ENCODE assay signal across 8 cellular contexts in genomic region chr9:113221800-113222481, GRCh38.
DNase-seq lines count a peak whose midpoint lies in the region; TF ChIP-seq lines count a peak whose summit lies in the region.

No MANE protein-coding gene starts in this region.

- peaks cover 43% of the 10 kb centered on the region for H3K4me1 Mint-ChIP-seq in activated naive CD8-positive, alpha-beta T cell (ENCODE audit: low read depth)

- 0 out of 2 replicates have a peak, but pooled peaks cover 5% of the 10 kb centered on the region for H3K36me3 ChIP-seq in HUES6 (ENCODE audit: control insufficient read depth, insufficient read depth, low read length)
- H3K36me3 ChIP-seq in iPS DF 6.9 (ENCODE audit: control insufficient read depth, insufficient read depth, low read length): no peaks in the 10 kb centered on the region

- H3K27ac ChIP-seq in HUES6 (ENCODE audit: low read depth, low read length) (no peak overlapping the region; the same call in 1 of the 2 replicates), iPS DF 6.9 (ENCODE audit: low read length) (no peak overlapping the region), skin epidermis (peak overlapping the region in 20 of 21 experiments; percentile 64 to 96 (median 88))

- no peak for TF ChIP-seq CTCF in AG04449 (IDR thresholded peaks at IDR 0.05; ENCODE audit: insufficient read depth, low read length, missing control alignments)

- POLR2A ChIA-PET in AG04449 (lab: Yijun Ruan, JAX): interaction anchor here (0.6 to 2.1 kb wide), 5 partner anchors 10 to 680 kb away, joined by 3 to 13 read pairs (median 4); partner anchors contain the start of genes CDC26, PRPF4 and SLC31A2

- no peaks in the 10 kb centered on the region for H3K9me3 Mint-ChIP-seq in activated naive CD8-positive, alpha-beta T cell (ENCODE audit: low read depth)

- H3K4me3 ChIP-seq in AG04449 (ENCODE audit: low read depth, low read length) (peak overlapping the region; percentile 91), HUES6 (ENCODE audit: low read depth, low read length) (peak overlapping the region; percentile 76), iPS DF 6.9 (ENCODE audit: low read length) (peak overlapping the region; percentile 91), skin epidermis (peak overlapping the region; percentile 70 to 86 (median 81))

- H3K27me3 ChIP-seq in HUES6 (ENCODE audit: control insufficient read depth, insufficient read depth, low read length): no peaks in the 10 kb centered on the region
- no peaks in the 10 kb centered on the region for H3K27me3 ChIP-seq in iPS DF 6.9 (ENCODE audit: control insufficient read depth, insufficient read depth, low read length)

- no peak for DNase-seq in AG04449 (ENCODE audit: low read depth, low spot score)
- no peak for DNase-seq in iPS DF 6.9 (ENCODE audit: low read depth, low spot score)
- DNase-seq in activated effector memory CD4-positive, alpha-beta T cell treated with Interleukin-2 at 50 U/mL for 16 hours: no peak
- no peak for DNase-seq in NCI-H446 treated with DMSO at 0.1 percent for 48 hours (lab: John Stamatoyannopoulos, UW)
- no peak for DNase-seq in DMS 273 (lab: John Stamatoyannopoulos, UW; ENCODE audit: unreplicated experiment)

- peak overlapping the region; percentile 93 for H3K4me3 Mint-ChIP-seq in activated naive CD8-positive, alpha-beta T cell

- peak overlapping the region; percentile 76 for H3K9ac ChIP-seq in HUES6 (ENCODE audit: low read length)

- H3K9me3 ChIP-seq in HUES6 (ENCODE audit: control insufficient read depth, insufficient read depth, low read depth, low read length) (no peaks in the 10 kb centered on the region), iPS DF 6.9 (ENCODE audit: control insufficient read depth, insufficient read depth, low read length) (no peaks in the 10 kb centered on the region)

- no CpG with 5 or more reads among the region's 20 CpGs for WGBS in iPS DF 6.9 (ENCODE audit: insufficient coverage, insufficient read length)

- H3K36me3 Mint-ChIP-seq in activated naive CD8-positive, alpha-beta T cell: peaks cover 2% of the 10 kb centered on the region

- peak overlapping the region; percentile 85 for H3K27ac Mint-ChIP-seq in activated naive CD8-positive, alpha-beta T cell

- no peaks in the 10 kb centered on the region for H3K27me3 Mint-ChIP-seq in activated naive CD8-positive, alpha-beta T cell

- CTCF ChIA-PET in AG04449 (lab: Yijun Ruan, JAX): interaction anchor here (1.0 to 2.3 kb wide), 7 partner anchors 8 to 181 kb away, joined by 3 to 8 read pairs (median 3); partner anchors contain the start of genes CDC26 and PRPF4

- H3K4me1 ChIP-seq in HUES6 (ENCODE audit: control insufficient read depth, insufficient read depth, low read length) (peaks cover 12% of the 10 kb centered on the region), iPS DF 6.9 (ENCODE audit: control insufficient read depth, insufficient read depth, low read length) (peaks cover 2% of the 10 kb centered on the region; the same call in 1 of the 2 replicates)

Comparison
In these comparisons a context has a peak if more than half of its experiments do, and no peak if none do; other contexts are left out.
1. H3K27ac ChIP-seq: peak in skin epidermis (20 of 21); none in HUES6 (single experiment) and iPS DF 6.9 (single experiment).
2. Peak in every context shown above with its lines, with median percentiles within 50 percentile points of each other: H3K4me3 ChIP-seq.